In the genomic region with DNA sequence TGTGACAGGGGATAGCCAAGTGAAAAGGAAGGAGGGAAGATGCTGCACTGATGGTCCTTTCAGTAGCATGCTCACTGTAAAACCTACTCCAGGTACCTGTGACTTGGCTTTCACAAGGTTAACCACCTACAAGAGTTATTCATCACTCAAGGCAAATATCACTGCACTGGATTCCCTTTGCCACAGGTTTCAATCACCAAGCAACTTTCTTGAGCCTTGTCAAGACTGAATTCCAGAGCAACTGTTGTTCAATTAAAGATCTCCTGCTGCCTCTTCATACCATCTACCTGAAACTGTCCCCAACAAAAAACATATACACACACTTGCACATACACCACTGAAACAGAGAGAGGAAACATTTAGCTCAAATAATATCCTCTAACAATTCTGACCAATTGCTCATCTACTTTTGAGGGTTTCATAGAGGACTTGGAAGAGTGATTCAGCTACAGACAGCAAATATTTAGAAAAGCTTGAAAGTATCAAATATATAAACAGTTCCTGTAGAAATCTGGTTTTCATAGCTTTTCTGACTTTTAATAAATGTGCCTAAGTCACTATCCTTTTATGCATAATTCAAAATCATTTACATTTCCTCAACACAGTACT, we compare ENCODE assay signal across 1 cellular context.
TF ChIP-seq lines count a peak whose summit lies in the region.

No MANE protein-coding gene starts in this region.

TF ChIP-seq in SK-N-SH treated with all-trans-retinoic acid at 6 μM for 48 hours, 23 proteins besides CTCF, POLR2A, EP300 and RAD21 (continued from another document):
- TF ChIP-seq, protein P1, sequence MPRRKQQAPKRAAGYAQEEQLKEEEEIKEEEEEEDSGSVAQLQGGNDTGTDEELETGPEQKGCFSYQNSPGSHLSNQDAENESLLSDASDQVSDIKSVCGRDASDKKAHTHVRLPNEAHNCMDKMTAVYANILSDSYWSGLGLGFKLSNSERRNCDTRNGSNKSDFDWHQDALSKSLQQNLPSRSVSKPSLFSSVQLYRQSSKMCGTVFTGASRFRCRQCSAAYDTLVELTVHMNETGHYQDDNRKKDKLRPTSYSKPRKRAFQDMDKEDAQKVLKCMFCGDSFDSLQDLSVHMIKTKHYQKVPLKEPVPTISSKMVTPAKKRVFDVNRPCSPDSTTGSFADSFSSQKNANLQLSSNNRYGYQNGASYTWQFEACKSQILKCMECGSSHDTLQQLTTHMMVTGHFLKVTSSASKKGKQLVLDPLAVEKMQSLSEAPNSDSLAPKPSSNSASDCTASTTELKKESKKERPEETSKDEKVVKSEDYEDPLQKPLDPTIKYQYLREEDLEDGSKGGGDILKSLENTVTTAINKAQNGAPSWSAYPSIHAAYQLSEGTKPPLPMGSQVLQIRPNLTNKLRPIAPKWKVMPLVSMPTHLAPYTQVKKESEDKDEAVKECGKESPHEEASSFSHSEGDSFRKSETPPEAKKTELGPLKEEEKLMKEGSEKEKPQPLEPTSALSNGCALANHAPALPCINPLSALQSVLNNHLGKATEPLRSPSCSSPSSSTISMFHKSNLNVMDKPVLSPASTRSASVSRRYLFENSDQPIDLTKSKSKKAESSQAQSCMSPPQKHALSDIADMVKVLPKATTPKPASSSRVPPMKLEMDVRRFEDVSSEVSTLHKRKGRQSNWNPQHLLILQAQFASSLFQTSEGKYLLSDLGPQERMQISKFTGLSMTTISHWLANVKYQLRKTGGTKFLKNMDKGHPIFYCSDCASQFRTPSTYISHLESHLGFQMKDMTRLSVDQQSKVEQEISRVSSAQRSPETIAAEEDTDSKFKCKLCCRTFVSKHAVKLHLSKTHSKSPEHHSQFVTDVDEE (CRISPR knock-in tag; IDR thresholded peaks at IDR 0.05), result no peak
- TF ChIP-seq ZFP3 (CRISPR knock-in tag; IDR thresholded peaks at IDR 0.05), result no peak
- TF ChIP-seq BACH2 (CRISPR knock-in tag; IDR thresholded peaks at IDR 0.05; ENCODE audit: borderline replicate concordance), result no peak
- TF ChIP-seq ZNF565 (CRISPR knock-in tag; conservative IDR thresholded peaks at IDR 0.05; ENCODE audit: low read depth), result no peak
- TF ChIP-seq, protein P2, sequence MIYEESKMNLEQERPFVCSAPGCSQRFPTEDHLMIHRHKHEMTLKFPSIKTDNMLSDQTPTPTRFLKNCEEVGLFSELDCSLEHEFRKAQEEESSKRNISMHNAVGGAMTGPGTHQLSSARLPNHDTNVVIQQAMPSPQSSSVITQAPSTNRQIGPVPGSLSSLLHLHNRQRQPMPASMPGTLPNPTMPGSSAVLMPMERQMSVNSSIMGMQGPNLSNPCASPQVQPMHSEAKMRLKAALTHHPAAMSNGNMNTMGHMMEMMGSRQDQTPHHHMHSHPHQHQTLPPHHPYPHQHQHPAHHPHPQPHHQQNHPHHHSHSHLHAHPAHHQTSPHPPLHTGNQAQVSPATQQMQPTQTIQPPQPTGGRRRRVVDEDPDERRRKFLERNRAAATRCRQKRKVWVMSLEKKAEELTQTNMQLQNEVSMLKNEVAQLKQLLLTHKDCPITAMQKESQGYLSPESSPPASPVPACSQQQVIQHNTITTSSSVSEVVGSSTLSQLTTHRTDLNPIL (CRISPR knock-in tag; IDR thresholded peaks at IDR 0.05; ENCODE audit: low read depth), result no peak
